In genomic region chr2:212842544-212843185, GRCh38 we compare ENCODE assay signal across 14 cellular contexts.
DNase-seq lines count a peak whose midpoint lies in the region; ATAC-seq, FAIRE-seq and TF ChIP-seq lines count a peak whose summit lies in the region.
"Had no signal": no experiment of that assay in that cellular context is flagged by ENCODE, and none has a peak within 500 bp of the region (broad histone marks: within the 10 kb centered on the region; RNA-seq: fewer than 3 reads in every experiment).

No MANE protein-coding gene starts in this region.

- no peak for ATAC-seq in HG02870 (IDR thresholded peaks at IDR 0.05; ENCODE audit: unreplicated experiment)
- ATAC-seq in HG02610 (IDR thresholded peaks at IDR 0.05; ENCODE audit: unreplicated experiment): no peak
- ATAC-seq: K562 had no signal

- TF ChIP-seq CTCF in A673 (conservative IDR thresholded peaks at IDR 0.05; ENCODE audit: low read depth, low read length): no peak

- peak overlapping the region; percentile 77 for H3K27ac ChIP-seq in A673 (ENCODE audit: low read depth, low read length, poor library complexity, severe bottlenecking)

- no TSS peak for BruUV-seq in A673 (replicated peaks; lab: Mats Ljungman, UMichigan)

- intact Hi-C loops in A673 (cut with micrococcal nuclease; ENCODE audit: unreplicated experiment): loop anchor here (2.0 to 5.0 kb wide), 2 partner anchors 60 to 65 kb away; no protein-coding TSS in a partner anchor

- peak; percentile 76 for DNase-seq in A673 (ENCODE audit: low spot score)
- no peak for DNase-seq in H54 (ENCODE audit: insufficient read length, low spot score)
- DNase-seq in adipocyte (ENCODE audit: low read depth): peak; percentile 81
- peak; percentile 26 for DNase-seq in fibroblast of the conjunctiva (ENCODE audit: low read depth)
- DNase-seq in 8988T: no peak
- no peak for DNase-seq in NOMO-1 (lab: John Stamatoyannopoulos, UW; ENCODE audit: unreplicated experiment in 2 of 2)
- DNase-seq: activated gamma-delta T cell, AML-193, NCI-H146, NCI-H774 had no signal

- peaks cover 24% of the 10 kb centered on the region for H3K4me1 ChIP-seq in A673 (ENCODE audit: insufficient read depth, low read length, poor library complexity, severe bottlenecking)
- peaks cover 20% of the 10 kb centered on the region for H3K4me1 ChIP-seq in adipocyte (ENCODE audit: control insufficient read depth, insufficient read depth, low read length)

- H3K36me3 ChIP-seq in A673 (ENCODE audit: insufficient read depth, low read length, poor library complexity, severe bottlenecking): no peaks in the 10 kb centered on the region
- H3K36me3 ChIP-seq in adipocyte (ENCODE audit: control insufficient read depth, insufficient read depth, low read length, severe bottlenecking): no peaks in the 10 kb centered on the region

- POLR2A ChIA-PET in A673 (lab: Charles Lee; ENCODE audit: low non-redundant PET): no interaction called here

- H3K9me3 ChIP-seq in A673 (ENCODE audit: low read depth, low read length, poor library complexity, severe bottlenecking) (no peaks in the 10 kb centered on the region), adipocyte (ENCODE audit: control insufficient read depth, low read length) (no peaks in the 10 kb centered on the region)

- TF ChIP-seq POLR2A in H54 (IDR thresholded peaks at IDR 0.05; ENCODE audit: low read depth, low read length): no peak

- CTCF ChIA-PET in A673 (lab: Charles Lee): interaction anchor here (0.8 kb wide), 1 partner anchor 50 kb away, joined by 4 read pairs; no protein-coding TSS in a partner anchor

- no peak overlapping the region for H3K9ac ChIP-seq in adipocyte (ENCODE audit: low read length)

- peak; percentile 76 for FAIRE-seq in H54 (lab: Jason Lieb, UNC)
- FAIRE-seq: K562, TTC549 had no signal

- H3K27me3 ChIP-seq in A673 (replicated peaks; ENCODE audit: insufficient read depth, low read depth, low read length, poor library complexity) (no peaks in the 10 kb centered on the region), adipocyte (replicated peaks; ENCODE audit: control insufficient read depth, insufficient read depth, low read length) (no peaks in the 10 kb centered on the region)

- H3K4me3 ChIP-seq in A673 (ENCODE audit: low read depth, low read length, poor library complexity, severe bottlenecking) (no peak overlapping the region), adipocyte (ENCODE audit: low read length) (no peak overlapping the region)
- H3K4me3 ChIP-seq: K562 had no signal

Comparison
In these comparisons a context has a peak if more than half of its experiments do, and no peak if none do; other contexts are left out.
1. DNase-seq: peak in A673 (single experiment), adipocyte (single experiment) and fibroblast of the conjunctiva (single experiment); none in H54 (single experiment), 8988T (single experiment) and NOMO-1 (0 of 2).